34 cellular contexts compared by ENCODE assay signal in genomic region chr15:87919064-87919463, GRCh38.
"Had no signal": no experiment of that assay in that cellular context is flagged by ENCODE, and none has a peak within 500 bp of the region (broad histone marks: within the 10 kb centered on the region; RNA-seq: fewer than 3 reads in every experiment).

No MANE protein-coding gene starts in this region.

- H3K9me3 ChIP-seq: adrenal gland, body of pancreas, breast epithelium had no signal

- H3K4me1 ChIP-seq: adrenal gland, body of pancreas, breast epithelium had no signal

- H3K36me3 ChIP-seq: adrenal gland, brain microvascular endothelial cell, breast epithelium had no signal

- FAIRE-seq: astrocyte, TTC549 had no signal

- H3K4me3 ChIP-seq: adrenal gland, body of pancreas, breast epithelium had no signal

- DNase-seq: activated B cell treated with CpG ODN at 0.5 μM for 24 hours; activated CD4-positive, alpha-beta memory T cell treated with anti-CD3 and anti-CD28 coated beads for 36 hours; activated CD4-positive, alpha-beta T cell treated with anti-CD3 and anti-CD28 coated beads for 4 hours; activated CD4-positive, alpha-beta T cell treated with anti-CD3 and anti-CD28 coated beads, Interleukin-2, amount 10 ng/mL, durations not matched to agents 24 days and 14 days; activated CD4-positive, alpha-beta T cell treated with anti-CD3 and anti-CD28 coated beads, Interleukin-2, amount 50 U/mL, for 1 hour; activated CD4-positive, alpha-beta T cell treated with anti-CD3 and anti-CD28 coated beads, Interleukin-2, amount 50 U/mL, for 4 hours; activated CD4-positive, CD25-positive, alpha-beta regulatory T cell treated with anti-CD3 and anti-CD28 coated beads, Interleukin-2, amount 50 U/mL, for 72 hours; activated CD8-positive, alpha-beta memory T cell treated with anti-CD3 and anti-CD28 coated beads, Interleukin-2, amount 50 U/mL, for 4 hours; activated CD8-positive, alpha-beta T cell treated with anti-CD3 and anti-CD28 coated beads for 36 hours; activated effector memory CD4-positive, alpha-beta T cell treated with anti-CD3 and anti-CD28 coated beads, Interleukin-2, amount 50 U/mL, for 16 hours; activated gamma-delta T cell treated with Interleukin-2 at 50 U/mL for 16 hours; activated naive CD4-positive, alpha-beta T cell; activated naive CD4-positive, alpha-beta T cell treated with anti-CD3 and anti-CD28 coated beads for 36 hours; activated naive CD4-positive, alpha-beta T cell treated with anti-CD3 and anti-CD28 coated beads, Interleukin-2, amount 50 U/mL, for 16 hours; activated naive CD8-positive, alpha-beta T cell treated with anti-CD3 and anti-CD28 coated beads for 36 hours; activated T-cell treated with anti-CD3 and anti-CD28 coated beads for 4 hours; activated T-cell treated with anti-CD3 and anti-CD28 coated beads, Interleukin-2, amount 50 U/mL, for 1 hour; activated T-cell treated with anti-CD3 and anti-CD28 coated beads, Interleukin-2, amount 50 U/mL, for 4 hours; activated T-cell treated with anti-CD3 and anti-CD28 coated beads, Interleukin-2, amount 50 U/mL, for 72 hours; adrenal gland; amniotic stem cell; aorta; body of pancreas; brain microvascular endothelial cell; central memory CD4-positive, alpha-beta T cell; T-helper 1 cell; T-helper 2 cell; T-helper 9 cell had no signal

- H3K27ac ChIP-seq: adrenal gland, body of pancreas, brain microvascular endothelial cell, breast epithelium, VCaP had no signal

- H3K27me3 ChIP-seq: adrenal gland, body of pancreas, brain microvascular endothelial cell, breast epithelium had no signal

- ATAC-seq: activated CD8-positive, alpha-beta T cell treated with anti-CD3 and anti-CD28 coated beads for 36 hours; activated naive CD4-positive, alpha-beta T cell treated with anti-CD3 and anti-CD28 coated beads, Interleukin-2, amount 50 U/mL, for 72 hours; activated T-cell treated with anti-CD3 and anti-CD28 coated beads, Interleukin-2, amount 50 U/mL, for 4 hours; activated T-cell treated with anti-CD3 and anti-CD28 coated beads, Interleukin-2, amount 50 U/mL, for 72 hours; activated T-helper 17 cell treated with anti-CD3 and anti-CD28 coated beads, Interleukin-2, amount 50 U/mL, for 72 hours; body of pancreas had no signal
